ENCODE assay signal across 8 cellular contexts in genomic region chrX:40267334-40268118, GRCh38.
DNase-seq lines count a peak whose midpoint lies in the region; ATAC-seq, FAIRE-seq and TF ChIP-seq lines count a peak whose summit lies in the region.

No MANE protein-coding gene starts in this region.

- H3K9me3 ChIP-seq in OCI-LY3 (ENCODE audit: insufficient read depth, low read length) (no peaks in the 10 kb centered on the region), endothelial cell of umbilical vein (replicated peaks; ENCODE audit: control insufficient read depth, insufficient read depth, low read length) (no peaks in the 10 kb centered on the region), ovary (no peaks in the 10 kb centered on the region)

- peak overlapping the region; percentile 69 for H3K9ac ChIP-seq in OCI-LY3 (ENCODE audit: low read length)
- H3K9ac ChIP-seq in endothelial cell of umbilical vein (replicated peaks; ENCODE audit: extremely low read depth, insufficient read depth, low read length) = peak overlapping the region; percentile 10

- no peaks in the 10 kb centered on the region for H4K20me1 ChIP-seq in OCI-LY3 (ENCODE audit: insufficient read depth, low read length)
- no peaks in the 10 kb centered on the region for H4K20me1 ChIP-seq in endothelial cell of umbilical vein (replicated peaks; ENCODE audit: control insufficient read depth, extremely low read depth, insufficient read depth, low read length)

- FAIRE-seq in endothelial cell of umbilical vein (lab: Jason Lieb, UNC) = no peak

- POLR2A ChIA-PET in endothelial cell of umbilical vein (lab: Charles Lee) = no interaction called here

- CTCF ChIA-PET in endothelial cell of umbilical vein (lab: Charles Lee) = interaction anchor here (1.0 to 3.2 kb wide), 10 partner anchors 32 to 615 kb away, joined by 3 to 14 read pairs (median 4); no protein-coding TSS in a partner anchor

- ATAC-seq in GM18868 (IDR thresholded peaks at IDR 0.05; ENCODE audit: unreplicated experiment) (peak; percentile 39), GM19395 (IDR thresholded peaks at IDR 0.05; ENCODE audit: unreplicated experiment) (no peak), HG02938 (IDR thresholded peaks at IDR 0.05; ENCODE audit: unreplicated experiment) (no peak)

- TF ChIP-seq EP300 in ovary (IDR thresholded peaks at IDR 0.05) = no peak

- TF ChIP-seq CTCF in OCI-LY3 (IDR thresholded peaks at IDR 0.05; ENCODE audit: low read depth, low read length) (no peak), endothelial cell of umbilical vein (IDR thresholded peaks at IDR 0.05; ENCODE audit: extremely low read depth in 1 of 2, insufficient read depth in 1 of 2, low read depth in 1 of 2, low read length in 2 of 2) (no peak), ovary (IDR thresholded peaks at IDR 0.05) (peak in 1 of 3 donors; percentile 4)

- no TSS peak for BruUV-seq in endothelial cell of umbilical vein (replicated peaks; lab: Mats Ljungman, UMichigan)

- H3K79me2 ChIP-seq in OCI-LY3 (ENCODE audit: low read length) (no peaks in the 10 kb centered on the region), endothelial cell of umbilical vein (ENCODE audit: control insufficient read depth, insufficient read depth, low read length) (no peaks in the 10 kb centered on the region)

- H3K36me3 ChIP-seq in OCI-LY3 (replicated peaks; ENCODE audit: low read depth, low read length) = no peaks in the 10 kb centered on the region
- H3K36me3 ChIP-seq in endothelial cell of umbilical vein (ENCODE audit: control insufficient read depth in 2 of 2, extremely low read depth in 1 of 2, insufficient read depth in 2 of 2, low read length in 2 of 2) = no peaks in the 10 kb centered on the region
- H3K36me3 ChIP-seq in ovary = no peaks in the 10 kb centered on the region

- H3K27me3 ChIP-seq in OCI-LY3 (ENCODE audit: low read depth, low read length) (no peaks in the 10 kb centered on the region), endothelial cell of umbilical vein (ENCODE audit: control insufficient read depth in 2 of 2, insufficient read depth in 2 of 2, low read length in 2 of 2) (no peaks in the 10 kb centered on the region), ovary (no peaks in the 10 kb centered on the region)

- H3K4me1 ChIP-seq in OCI-LY3 (ENCODE audit: low read length) (peaks cover 36% of the 10 kb centered on the region), endothelial cell of umbilical vein (ENCODE audit: control insufficient read depth, extremely low read depth, insufficient read depth, low read length) (peaks cover 13% of the 10 kb centered on the region), ovary (ENCODE audit: insufficient read depth) (peaks cover 4% of the 10 kb centered on the region)

- H3K4me2 ChIP-seq in OCI-LY3 (ENCODE audit: low read length) = peak overlapping the region; percentile 90
- H3K4me2 ChIP-seq in endothelial cell of umbilical vein (ENCODE audit: insufficient read depth, low read length) = peak overlapping the region; percentile 19

- H3K27ac ChIP-seq in OCI-LY3 (ENCODE audit: low read length) (peak overlapping the region; percentile 72), endothelial cell of umbilical vein (ENCODE audit: insufficient read depth, low read depth, low read length) (peak overlapping the region; percentile 34), ovary (peak overlapping the region in 1 of 2 donors; percentile 72)

- H3K9me1 ChIP-seq in endothelial cell of umbilical vein (replicated peaks; ENCODE audit: control insufficient read depth, extremely low read depth, insufficient read depth, low read length) = no peaks in the 10 kb centered on the region

- DNase-seq in endothelial cell of umbilical vein (ENCODE audit: low read depth, low spot score) (peak; percentile 3), ovary (no peak), NCI-H1092 treated with DMSO at 0.1 percent for 48 hours (lab: John Stamatoyannopoulos, UW) (no peak)
- no peak for DNase-seq in stimulated activated CD4-positive, alpha-beta T cell treated with anti-CD3 and anti-CD28 coated beads, Interleukin-4, amount 100 ng/mL, for 4 hours

- H2AFZ ChIP-seq in OCI-LY3 (ENCODE audit: low read depth, low read length) (peak overlapping the region; percentile 82), endothelial cell of umbilical vein (ENCODE audit: low read depth, low read length) (peak overlapping the region; percentile 16)

- H3K4me3 ChIP-seq in OCI-LY3 (ENCODE audit: low read length) (peak overlapping the region; percentile 79), endothelial cell of umbilical vein (replicated peaks in 1 of 3; ENCODE audit: insufficient read depth in 1 of 3, low read depth in 1 of 3, low read length in 3 of 3) (peak overlapping the region in 1 of 3 experiments; percentile 38), ovary (peak overlapping the region; percentile 42)

- TF ChIP-seq POLR2A in endothelial cell of umbilical vein (IDR thresholded peaks at IDR 0.05; ENCODE audit: low read depth, low read length) = no peak
- no peak for TF ChIP-seq POLR2A in ovary (IDR thresholded peaks at IDR 0.05)

- dilution Hi-C loops in endothelial cell of umbilical vein (cut with MboI; ENCODE audit: extremely low pct_ligation_motif_present, low sequenced_read_pairs) = no loop called here

- intact Hi-C loops in endothelial cell of umbilical vein (cut with micrococcal nuclease) (loop anchor here (1.0 to 2.0 kb wide), 5 partner anchors 93 to 537 kb away; no protein-coding TSS in a partner anchor), ovary (cut with DNase I) (loop anchor here in 2 of 4 donors (10.0 kb wide), 3 partner anchors 163 to 453 kb away; no protein-coding TSS in a partner anchor)

- 11 to 24% (median 16%) methylated on average over 29 of the region's 29 CpGs for WGBS in ovary, 3 donors

TF ChIP-seq in endothelial cell of umbilical vein, 7 proteins besides CTCF, POLR2A, EP300 and RAD21:
- TF ChIP-seq MAX (IDR thresholded peaks at IDR 0.05; ENCODE audit: insufficient read depth, insufficient read length) (no peak), FOS (IDR thresholded peaks at IDR 0.05; ENCODE audit: borderline replicate concordance, insufficient read depth, low read length) (no peak), MYC (IDR thresholded peaks at IDR 0.05; ENCODE audit: low read depth, low read length) (no peak), JUN (IDR thresholded peaks at IDR 0.05; ENCODE audit: borderline replicate concordance, insufficient read depth, insufficient read length, low read depth) (no peak), EZH2 (IDR thresholded peaks at IDR 0.05; ENCODE audit: borderline replicate concordance, low read depth, low read length, severe bottlenecking) (no peak), GATA2 (IDR thresholded peaks at IDR 0.05; ENCODE audit: insufficient read depth, insufficient read length, low read depth, low read length) (no peak), POLR2AphosphoS5 (IDR thresholded peaks at IDR 0.05; ENCODE audit: insufficient read depth, low read depth, low read length) (no peak)
